In genomic region chr22:19175026-19175601, GRCh38 we compare ENCODE assay signal across 1 cellular context.
TF ChIP-seq lines count a peak whose summit lies in the region.

No MANE protein-coding gene starts in this region.

TF ChIP-seq in HCT116, 20 proteins besides CTCF, POLR2A, EP300 and RAD21 (continued from another document):
- TF ChIP-seq ZBTB33 (IDR thresholded peaks at IDR 0.05; ENCODE audit: extremely low read depth, insufficient replicate concordance, low read length) (no peak), SP1 (IDR thresholded peaks at IDR 0.05; ENCODE audit: low read depth) (no peak), ELF1 (IDR thresholded peaks at IDR 0.05; ENCODE audit: borderline replicate concordance, low read depth) (no peak), ATF3 (IDR thresholded peaks at IDR 0.05) (no peak)
